ENCODE assay signal across 21 cellular contexts in genomic region chr17:60224064-60224463, GRCh38.
A peak's percentile ranks its signal among the peaks of the same experiment; 100 is the strongest.
DNase-seq lines count a peak whose midpoint lies in the region; ATAC-seq, FAIRE-seq and TF ChIP-seq lines count a peak whose summit lies in the region.
"Had no signal": no experiment of that assay in that cellular context is flagged by ENCODE, and none has a peak within 500 bp of the region (broad histone marks: within the 10 kb centered on the region; RNA-seq: fewer than 3 reads in every experiment).

No MANE protein-coding gene starts in this region.

- CTCF ChIA-PET in SK-N-SH (lab: Yijun Ruan, JAX) = interaction anchor here (1.1 to 2.2 kb wide), 3 partner anchors 82 to 198 kb away, joined by 3 to 12 read pairs (median 4); partner anchors contain the start of gene CHCT1

- WGBS in SK-N-SH (ENCODE audit: low lambda C conversion rate) = 88% methylated on average over 1 of the region's 1 CpG
- 30% methylated on average over 1 of the region's 1 CpG for WGBS in smooth muscle cell (ENCODE audit: low lambda C conversion rate)

- no peak for TF ChIP-seq EP300 in SK-N-SH (IDR thresholded peaks at IDR 0.05; ENCODE audit: borderline replicate concordance in 1 of 2, low read depth in 1 of 2, low read length in 1 of 2)

- H3K9ac ChIP-seq in SK-N-SH (no peak overlapping the region), smooth muscle cell (ENCODE audit: low read depth) (no peak overlapping the region)
- H3K9ac ChIP-seq: BLaER1 had no signal

- H3K36me3 ChIP-seq in SK-N-SH (replicated peaks in 1 of 2; ENCODE audit: control insufficient read depth in 1 of 2, insufficient read depth in 2 of 2, low read length in 1 of 2) (peaks cover 30 to 55% of the 10 kb centered on the region in 2 experiments), smooth muscle cell (ENCODE audit: low read depth) (peaks cover 10% of the 10 kb centered on the region)

- TF ChIP-seq POLR2A in H54 (IDR thresholded peaks at IDR 0.05; ENCODE audit: low read depth, low read length) = no peak

- FAIRE-seq in H54 (lab: Jason Lieb, UNC) = no peak
- FAIRE-seq: D721Med, GM12878 had no signal

- no peak for ATAC-seq in SK-N-SH treated with all-trans-retinoic acid at 6 μM for 48 hours
- ATAC-seq: CD8-positive, alpha-beta T cell; GM12878; GM23338; Panc1; Right ventricle myocardium inferior had no signal

- H3K4me2 ChIP-seq in SK-N-SH = no peak overlapping the region
- H3K4me2 ChIP-seq in smooth muscle cell = peak overlapping the region; percentile 16
- H3K4me2 ChIP-seq: BLaER1, GM23338 had no signal

- H3K79me2 ChIP-seq in SK-N-SH (ENCODE audit: insufficient read depth) (no peaks in the 10 kb centered on the region), smooth muscle cell (ENCODE audit: low read depth) (no peaks in the 10 kb centered on the region)

- no peaks in the 10 kb centered on the region for H3K9me2 ChIP-seq in SK-N-SH

- H3K9me3 ChIP-seq in SK-N-SH (no peaks in the 10 kb centered on the region), smooth muscle cell (replicated peaks; ENCODE audit: low read depth) (no peaks in the 10 kb centered on the region)
- H3K9me3 ChIP-seq: BLaER1 had no signal

- H3K27me3 ChIP-seq in SK-N-SH (ENCODE audit: insufficient read depth) = no peaks in the 10 kb centered on the region
- no peaks in the 10 kb centered on the region for H3K27me3 ChIP-seq in smooth muscle cell (ENCODE audit: low read depth)
- H3K27me3 ChIP-seq: BLaER1 had no signal

- H3F3A ChIP-seq in SK-N-SH (replicated peaks; ENCODE audit: insufficient read depth) (peaks cover under 1% of the 10 kb centered on the region), smooth muscle cell (ENCODE audit: low read depth) (peaks cover 6% of the 10 kb centered on the region)

- DNase-seq in SK-N-SH (no peak), NCI-H460 (ENCODE audit: extremely low read depth, low read depth) (peak; percentile 60), fibroblast of villous mesenchyme (ENCODE audit: low read depth) (peak; percentile 62), smooth muscle cell (lab: John Stamatoyannopoulos, UW; ENCODE audit: unreplicated experiment) (no peak), NCI-H345 treated with DMSO at 0.1 percent for 48 hours (lab: John Stamatoyannopoulos, UW; ENCODE audit: unreplicated experiment) (no peak), H54 (ENCODE audit: insufficient read length, low spot score) (no peak), NCI-H1436 treated with DMSO at 0.1 percent for 48 hours (lab: John Stamatoyannopoulos, UW) (no peak)
- DNase-seq: 8988T; CD8-positive, alpha-beta T cell; DMS79; GDM1; Kasumi-1; NCI-H1930; NCI-H446 treated with DMSO at 0.1 percent for 48 hours had no signal

- TF ChIP-seq CTCF in SK-N-SH (IDR thresholded peaks at IDR 0.05) (no peak), fibroblast of villous mesenchyme (IDR thresholded peaks at IDR 0.05; ENCODE audit: insufficient read depth, low read depth, low read length) (no peak), smooth muscle cell (IDR thresholded peaks at IDR 0.05; ENCODE audit: borderline replicate concordance, insufficient read depth, poor library complexity, severe bottlenecking) (no peak)

- POLR2A ChIA-PET in SK-N-SH (lab: Yijun Ruan, JAX) = no interaction called here

- H4K20me1 ChIP-seq in SK-N-SH (ENCODE audit: insufficient read depth) = no peaks in the 10 kb centered on the region
- H4K20me1 ChIP-seq in smooth muscle cell (ENCODE audit: low read depth) = peaks cover 23% of the 10 kb centered on the region
- H4K20me1 ChIP-seq: BLaER1 had no signal

- TF ChIP-seq RAD21 in SK-N-SH (IDR thresholded peaks at IDR 0.05; ENCODE audit: low read length) = no peak

- no peak overlapping the region for H3K4me3 ChIP-seq in SK-N-SH (ENCODE audit: low read depth in 2 of 2, low read length in 1 of 2)
- no peak overlapping the region for H3K4me3 ChIP-seq in fibroblast of villous mesenchyme (ENCODE audit: low read depth, low read length)
- no peak overlapping the region for H3K4me3 ChIP-seq in smooth muscle cell
- H3K4me3 ChIP-seq: BLaER1, GM12878, GM23338 had no signal

- H3K4me1 ChIP-seq in SK-N-SH (ENCODE audit: control insufficient read depth in 1 of 2, insufficient read depth in 2 of 2, low read depth in 1 of 2, low read length in 1 of 2) (no peaks in the 10 kb centered on the region; a peak in 1 of 4 replicates), smooth muscle cell (ENCODE audit: low read depth) (peaks cover 4% of the 10 kb centered on the region)
- H3K4me1 ChIP-seq: BLaER1 had no signal

- H2AFZ ChIP-seq in SK-N-SH (ENCODE audit: low read depth) = no peak overlapping the region
- no peak overlapping the region for H2AFZ ChIP-seq in smooth muscle cell (ENCODE audit: low read depth)
- H2AFZ ChIP-seq: GM23338 had no signal

- H3K27ac ChIP-seq in SK-N-SH (ENCODE audit: low read depth in 2 of 2, low read length in 1 of 2) (no peak overlapping the region), smooth muscle cell (ENCODE audit: low read depth) (peak overlapping the region; percentile 16)
- H3K27ac ChIP-seq: BLaER1 had no signal

TF ChIP-seq in SK-N-SH treated with all-trans-retinoic acid at 6 μM for 48 hours, 23 proteins besides CTCF, POLR2A, EP300 and RAD21:
- TF ChIP-seq ESRRG (CRISPR knock-in tag; IDR thresholded peaks at IDR 0.05) (no peak), ZNF8 (CRISPR knock-in tag; IDR thresholded peaks at IDR 0.05) (peak; percentile 46; the same call in 1 of the 2 replicates)
TF ChIP-seq in SK-N-SH treated with all-trans-retinoic acid at 6 μM for 48 hours: peak in this region for 1.

TF ChIP-seq in SK-N-SH, 30 proteins besides CTCF, POLR2A, EP300 and RAD21:
- TF ChIP-seq MEF2A (IDR thresholded peaks at IDR 0.05; ENCODE audit: borderline replicate concordance, low read depth) (no peak), FOXJ3 (CRISPR knock-in tag; IDR thresholded peaks at IDR 0.05) (no peak), NRF1 (IDR thresholded peaks at IDR 0.05; ENCODE audit: low read depth, low read length) (no peak), GABPA (IDR thresholded peaks at IDR 0.05; ENCODE audit: low read depth) (no peak), NFIC (IDR thresholded peaks at IDR 0.05; ENCODE audit: borderline replicate concordance) (no peak), CHD2 (IDR thresholded peaks at IDR 0.05; ENCODE audit: low read length, partially characterized antibody) (no peak), RXRA (IDR thresholded peaks at IDR 0.05; ENCODE audit: borderline replicate concordance, low read depth) (no peak), JUND (IDR thresholded peaks at IDR 0.05) (no peak), TEAD4 (IDR thresholded peaks at IDR 0.05; ENCODE audit: borderline replicate concordance, insufficient read depth) (no peak)
- TF ChIP-seq, protein P1, sequence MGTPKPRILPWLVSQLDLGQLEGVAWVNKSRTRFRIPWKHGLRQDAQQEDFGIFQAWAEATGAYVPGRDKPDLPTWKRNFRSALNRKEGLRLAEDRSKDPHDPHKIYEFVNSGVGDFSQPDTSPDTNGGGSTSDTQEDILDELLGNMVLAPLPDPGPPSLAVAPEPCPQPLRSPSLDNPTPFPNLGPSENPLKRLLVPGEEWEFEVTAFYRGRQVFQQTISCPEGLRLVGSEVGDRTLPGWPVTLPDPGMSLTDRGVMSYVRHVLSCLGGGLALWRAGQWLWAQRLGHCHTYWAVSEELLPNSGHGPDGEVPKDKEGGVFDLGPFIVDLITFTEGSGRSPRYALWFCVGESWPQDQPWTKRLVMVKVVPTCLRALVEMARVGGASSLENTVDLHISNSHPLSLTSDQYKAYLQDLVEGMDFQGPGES (IDR thresholded peaks at IDR 0.05; ENCODE audit: low read depth, low read length) = no peak
TF ChIP-seq in SK-N-SH: peak in this region for 0.

Comparison
In these comparisons a context has a peak if more than half of its experiments do, and no peak if none do; other contexts are left out.
1. DNase-seq: peak in NCI-H460 (single experiment) and fibroblast of villous mesenchyme (single experiment); none in SK-N-SH (single experiment), smooth muscle cell (single experiment), NCI-H345 treated with DMSO at 0.1 percent for 48 hours (single experiment), H54 (single experiment) and NCI-H1436 treated with DMSO at 0.1 percent for 48 hours (single experiment).